In genomic region chr6:145745861-145746260, GRCh38 we compare ENCODE assay signal across 21 cellular contexts. TPM values are rescaled to one million over a fixed set of nuclear protein-coding genes. Genes with fewer than 3 reads are reported as not detected.
DNase-seq lines count a peak whose midpoint lies in the region; ATAC-seq, FAIRE-seq and TF ChIP-seq lines count a peak whose summit lies in the region.
"Had no signal": no experiment of that assay in that cellular context is flagged by ENCODE, and none has a peak within 500 bp of the region (broad histone marks: within the 10 kb centered on the region; RNA-seq: fewer than 3 reads in every experiment).

No MANE protein-coding gene starts in this region.

- H3K27me3 ChIP-seq in mammary epithelial cell (ENCODE audit: insufficient read depth, low read length) = no peaks in the 10 kb centered on the region
- H3K27me3 ChIP-seq in breast epithelium = no peaks in the 10 kb centered on the region
- no peaks in the 10 kb centered on the region for H3K27me3 ChIP-seq in bronchial epithelial cell (ENCODE audit: control insufficient read depth, insufficient read depth, low read length)
- H3K27me3 ChIP-seq in foreskin keratinocyte = no peaks in the 10 kb centered on the region
- H3K27me3 ChIP-seq: BLaER1 had no signal

- TF ChIP-seq CTCF in mammary epithelial cell (conservative IDR thresholded peaks at IDR 0.05 in 1 of 2, IDR thresholded peaks at IDR 0.05 in 1 of 2; ENCODE audit: extremely low read depth in 1 of 2, insufficient read depth in 1 of 2, low read depth in 1 of 2, low read length in 2 of 2) (no peak), breast epithelium (IDR thresholded peaks at IDR 0.05) (no peak), bronchial epithelial cell (IDR thresholded peaks at IDR 0.05; ENCODE audit: insufficient read depth, low read length, severe bottlenecking) (no peak), foreskin keratinocyte (conservative IDR thresholded peaks at IDR 0.05) (no peak)

- TF ChIP-seq POLR2A in breast epithelium (IDR thresholded peaks at IDR 0.05) (no peak), GM12892 (IDR thresholded peaks at IDR 0.05; ENCODE audit: low read depth, low read length) (no peak)

- no peaks in the 10 kb centered on the region for H3K9me3 ChIP-seq in mammary epithelial cell (replicated peaks; ENCODE audit: insufficient read depth, low read length)
- no peaks in the 10 kb centered on the region for H3K9me3 ChIP-seq in breast epithelium

- DNase-seq in mammary epithelial cell = no peak
- no peak for DNase-seq in breast epithelium (ENCODE audit: low spot score in 2 of 2)
- peak; percentile 62 for DNase-seq in bronchial epithelial cell (ENCODE audit: low read depth)
- peak in 1 of 2 donors; percentile 58 for DNase-seq in foreskin keratinocyte
- no peak for DNase-seq in NK-92 treated with Interleukin-12 subunit alpha and Interleukin-12 subunit beta, amount 100 ng/mL, for 24 hours (lab: John Stamatoyannopoulos, UW)
- DNase-seq in GM12892 (ENCODE audit: insufficient read length) = no peak
- DNase-seq: Caco-2; CD4-positive, CD25-positive, alpha-beta regulatory T cell; CD8-positive, alpha-beta T cell; DMS153; DND-41; GOT3; HCEC 1CT had no signal

- intact Hi-C loops in mammary epithelial cell (cut with micrococcal nuclease) = loop anchor here (10.0 kb wide), 1 partner anchor 799 kb away; the partner anchor contains the start of gene RAB32
- intact Hi-C loops in breast epithelium (cut with DNase I; ENCODE audit: low total_unique reads) = no loop called here

- H3K9ac ChIP-seq in mammary epithelial cell (ENCODE audit: insufficient read depth, low read length) = no peak overlapping the region
- H3K9ac ChIP-seq: BLaER1 had no signal

- peaks cover 4% of the 10 kb centered on the region for H3K4me1 ChIP-seq in mammary epithelial cell (ENCODE audit: insufficient read depth, low read length)
- H3K4me1 ChIP-seq in breast epithelium = no peaks in the 10 kb centered on the region
- peaks cover 14% of the 10 kb centered on the region for H3K4me1 ChIP-seq in foreskin keratinocyte
- H3K4me1 ChIP-seq: BLaER1 had no signal

- CTCF ChIA-PET in mammary epithelial cell (lab: Charles Lee; ENCODE audit: low non-redundant PET) = no interaction called here

- no peak overlapping the region for H3K27ac ChIP-seq in mammary epithelial cell (ENCODE audit: insufficient read depth, low read depth, low read length)
- no peak overlapping the region for H3K27ac ChIP-seq in breast epithelium
- H3K27ac ChIP-seq in foreskin keratinocyte = no peak overlapping the region
- H3K27ac ChIP-seq: 22Rv1, BLaER1, C4-2B had no signal

- no peak overlapping the region for H3K4me2 ChIP-seq in mammary epithelial cell (ENCODE audit: insufficient read depth, low read depth, low read length)
- H3K4me2 ChIP-seq: BLaER1 had no signal

- in situ Hi-C loops in mammary epithelial cell (cut with MboI; ENCODE audit: low sequenced_read_pairs in 2 of 2) = no loop called here

- no TSS peak for BruUV-seq in mammary epithelial cell (replicated peaks; lab: Mats Ljungman, UMichigan)

- no peaks in the 10 kb centered on the region for H3K79me2 ChIP-seq in mammary epithelial cell (ENCODE audit: insufficient read depth, low read length)

- H3K36me3 ChIP-seq in mammary epithelial cell (ENCODE audit: insufficient read depth, low read length) (no peaks in the 10 kb centered on the region), breast epithelium (no peaks in the 10 kb centered on the region), bronchial epithelial cell (ENCODE audit: control insufficient read depth, insufficient read depth, low read length) (no peaks in the 10 kb centered on the region)
- H3K36me3 ChIP-seq: BLaER1 had no signal

- H3K4me3 ChIP-seq in mammary epithelial cell (replicated peaks in 1 of 3; ENCODE audit: insufficient read depth in 1 of 3, low read depth in 2 of 3, low read length in 3 of 3) (no peak overlapping the region), breast epithelium (no peak overlapping the region), bronchial epithelial cell (ENCODE audit: low read depth, low read length) (no peak overlapping the region)
- H3K4me3 ChIP-seq: BLaER1 had no signal

- FAIRE-seq in bronchial epithelial cell (lab: Jason Lieb, UNC) (no peak), GM12892 (lab: Jason Lieb, UNC) (no peak)
- FAIRE-seq: A204.1, G401.6, GM19239, H54 had no signal

- dilution Hi-C loops in mammary epithelial cell (cut with HindIII; ENCODE audit: low sequenced_read_pairs) = no loop called here

- ATAC-seq in foreskin keratinocyte = peak; percentile 10
- ATAC-seq in HG02885 (IDR thresholded peaks at IDR 0.05; ENCODE audit: poor library complexity, unreplicated experiment) = no peak
- ATAC-seq: CD8-positive, alpha-beta T cell had no signal

- peak overlapping the region; percentile 45 for H2AFZ ChIP-seq in mammary epithelial cell (ENCODE audit: low read depth, low read length)

- WGBS in mammary epithelial cell (ENCODE audit: low coverage, missing lambda C conversion rate) = 100% methylated on average over 1 of the region's 1 CpG

- H4K20me1 ChIP-seq in mammary epithelial cell (ENCODE audit: insufficient read depth, low read length) = no peaks in the 10 kb centered on the region
- H4K20me1 ChIP-seq: BLaER1 had no signal

RNA-seq across cellular contexts. Expression of gene EPM2A, which starts 10.5 kb away (rescaled TPM):
- total RNA-seq in mammary epithelial cell (10 to 100 TPM in 1 of 2 donors, 1 to 10 TPM in 1; 6.5 to 10.5 TPM), breast epithelium (10 to 100 TPM; 14.1 to 19.5 (median 15.7) TPM), bronchial epithelial cell (3.7 TPM in 2 replicates), foreskin keratinocyte (2.2 and 2.4 TPM in 2 replicates)
- polyA plus RNA-seq in mammary epithelial cell (2.8 TPM), foreskin keratinocyte (1.2 and 1.6 TPM in 2 replicates)
- 2.5 TPM for polyA minus RNA-seq in mammary epithelial cell
- polyA plus RNA-seq in GM12892 (2012; ENCODE audit: missing spikeins) = 3.4 TPM
